9 cellular contexts compared by ENCODE assay signal in genomic region chr11:32890843-32891656, GRCh38. TPM values are rescaled to one million over a fixed set of nuclear protein-coding genes. Genes with fewer than 3 reads are reported as not detected.
DNase-seq lines count a peak whose midpoint lies in the region; ATAC-seq and TF ChIP-seq lines count a peak whose summit lies in the region.
"Had no signal": no experiment of that assay in that cellular context is flagged by ENCODE, and none has a peak within 500 bp of the region (broad histone marks: within the 10 kb centered on the region; RNA-seq: fewer than 3 reads in every experiment).

No MANE protein-coding gene starts in this region.

- H3K4me2 ChIP-seq in parathyroid adenoma (ENCODE audit: low read length), result peak overlapping the region; percentile 66

- H3K27ac ChIP-seq in colonic mucosa (no peak overlapping the region), parathyroid adenoma (no peak overlapping the region)

- peak overlapping the region; percentile 79 for H3K4me3 Mint-ChIP-seq in activated CD4-positive, alpha-beta T cell treated with anti-CD3 and anti-CD28 coated beads for 36 hours
- H3K4me3 Mint-ChIP-seq in activated CD8-positive, alpha-beta T cell treated with anti-CD3 and anti-CD28 coated beads, Interleukin-2, amount 10 ng/mL, durations not matched to agents 7 days and 5 days, result no peak overlapping the region

- no peak for DNase-seq in activated CD4-positive, alpha-beta T cell treated with anti-CD3 and anti-CD28 coated beads for 36 hours
- DNase-seq in activated CD4-positive, alpha-beta T cell treated with anti-CD3 and anti-CD28 coated beads for 4 hours, result no peak
- DNase-seq in NCI-H1930 (lab: John Stamatoyannopoulos, UW), result peak; percentile 86 to 94
- peak; percentile 29 for DNase-seq in colonic mucosa
- DNase-seq in activated CD8-positive, alpha-beta T cell treated with anti-CD3 and anti-CD28 coated beads, Interleukin-2, amount 10 ng/mL, durations not matched to agents 7 days and 5 days, result no peak
- DNase-seq in stimulated activated CD4-positive, alpha-beta T cell treated with anti-CD3 and anti-CD28 coated beads, Interleukin-2, amount 100 ng/mL, for 48 hours, result no peak
- DNase-seq: ovary had no signal

- peaks cover 29% of the 10 kb centered on the region for H3K4me1 Mint-ChIP-seq in activated CD4-positive, alpha-beta T cell treated with anti-CD3 and anti-CD28 coated beads for 36 hours
- H3K4me1 Mint-ChIP-seq in activated CD8-positive, alpha-beta T cell treated with anti-CD3 and anti-CD28 coated beads, Interleukin-2, amount 10 ng/mL, durations not matched to agents 7 days and 5 days (ENCODE audit: low read depth), result peaks cover 25% of the 10 kb centered on the region

- H3K4me3 ChIP-seq in colonic mucosa, result no peak overlapping the region
- H3K4me3 ChIP-seq in parathyroid adenoma (ENCODE audit: low read depth, low read length), result peak overlapping the region; percentile 71

- CTCF ChIA-PET in activated CD4-positive, alpha-beta T cell treated with anti-CD3 and anti-CD28 coated beads for 36 hours (lab: Charles Lee), result no interaction called here
- CTCF ChIA-PET in activated CD8-positive, alpha-beta T cell treated with anti-CD3 and anti-CD28 coated beads, Interleukin-2, amount 10 ng/mL, durations not matched to agents 7 days and 5 days (lab: Charles Lee), result interaction anchor here (2.2 kb wide), 1 partner anchor 28 kb away, joined by 5 read pairs; no protein-coding TSS in a partner anchor

- no peaks in the 10 kb centered on the region for H3K9me3 ChIP-seq in colonic mucosa
- no peaks in the 10 kb centered on the region for H3K9me3 ChIP-seq in parathyroid adenoma (ENCODE audit: control insufficient read depth, low read length)
- H3K9me3 ChIP-seq: ovary had no signal

- peak overlapping the region; percentile 89 for H2AFZ ChIP-seq in parathyroid adenoma

- H3K9ac ChIP-seq in colonic mucosa (ENCODE audit: low read depth in 2 of 2, low read length in 2 of 2) (peak overlapping the region in 1 of 2 donors; percentile 32), parathyroid adenoma (no peak overlapping the region)

- intact Hi-C loops in activated CD4-positive, alpha-beta T cell treated with anti-CD3 and anti-CD28 coated beads for 36 hours (cut with DNase I, micrococcal nuclease), result loop anchor here (5.0 kb wide), 2 partner anchors 171 to 1001 kb away; partner anchors contain the start of gene LMO2 (in 1 of the 2)
- intact Hi-C loops in colonic mucosa (cut with DNase I), result no loop called here

- H3K27me3 ChIP-seq in colonic mucosa (no peaks in the 10 kb centered on the region), parathyroid adenoma (ENCODE audit: control insufficient read depth, insufficient read depth, low read length) (no peaks in the 10 kb centered on the region)
- H3K27me3 ChIP-seq: ovary had no signal

- H3K79me2 ChIP-seq in parathyroid adenoma, result no peaks in the 10 kb centered on the region

- H3K27ac Mint-ChIP-seq in activated CD4-positive, alpha-beta T cell treated with anti-CD3 and anti-CD28 coated beads for 36 hours, result no peak overlapping the region
- no peak overlapping the region for H3K27ac Mint-ChIP-seq in activated CD8-positive, alpha-beta T cell treated with anti-CD3 and anti-CD28 coated beads, Interleukin-2, amount 10 ng/mL, durations not matched to agents 7 days and 5 days

- H3K36me3 Mint-ChIP-seq in activated CD4-positive, alpha-beta T cell treated with anti-CD3 and anti-CD28 coated beads for 36 hours (ENCODE audit: low read depth), result peaks cover 5% of the 10 kb centered on the region
- no peaks in the 10 kb centered on the region for H3K36me3 Mint-ChIP-seq in activated CD8-positive, alpha-beta T cell treated with anti-CD3 and anti-CD28 coated beads, Interleukin-2, amount 10 ng/mL, durations not matched to agents 7 days and 5 days (ENCODE audit: low read depth)

- no peak for TF ChIP-seq CTCF in colonic mucosa (IDR thresholded peaks at IDR 0.05)
- TF ChIP-seq CTCF in parathyroid adenoma (IDR thresholded peaks at IDR 0.05), result no peak

- no peaks in the 10 kb centered on the region for H3K36me3 ChIP-seq in colonic mucosa
- no peaks in the 10 kb centered on the region for H3K36me3 ChIP-seq in parathyroid adenoma (ENCODE audit: control insufficient read depth, insufficient read depth, low read length)
- H3K36me3 ChIP-seq: ovary had no signal

- no peaks in the 10 kb centered on the region for H3K9me3 Mint-ChIP-seq in activated CD4-positive, alpha-beta T cell treated with anti-CD3 and anti-CD28 coated beads for 36 hours (ENCODE audit: low read depth)
- no peaks in the 10 kb centered on the region for H3K9me3 Mint-ChIP-seq in activated CD8-positive, alpha-beta T cell treated with anti-CD3 and anti-CD28 coated beads, Interleukin-2, amount 10 ng/mL, durations not matched to agents 7 days and 5 days (ENCODE audit: insufficient read depth)

- no peaks in the 10 kb centered on the region for H3K4me1 ChIP-seq in colonic mucosa
- peaks cover 6% of the 10 kb centered on the region for H3K4me1 ChIP-seq in parathyroid adenoma

- ATAC-seq in activated CD4-positive, alpha-beta T cell treated with anti-CD3 and anti-CD28 coated beads for 36 hours, result no peak
- ATAC-seq in activated CD8-positive, alpha-beta T cell treated with anti-CD3 and anti-CD28 coated beads, Interleukin-2, amount 10 ng/mL, durations not matched to agents 7 days and 5 days, result no peak
- no peak for ATAC-seq in GM21381 (IDR thresholded peaks at IDR 0.05; ENCODE audit: unreplicated experiment)

- POLR2A ChIA-PET in activated CD4-positive, alpha-beta T cell treated with anti-CD3 and anti-CD28 coated beads for 36 hours (lab: Charles Lee), result interaction anchor here (0.6 kb wide), 1 partner anchor 119 kb away, joined by 6 read pairs; no protein-coding TSS in a partner anchor
- POLR2A ChIA-PET in activated CD8-positive, alpha-beta T cell treated with anti-CD3 and anti-CD28 coated beads, Interleukin-2, amount 10 ng/mL, durations not matched to agents 7 days and 5 days (lab: Charles Lee), result no interaction called here

- no peaks in the 10 kb centered on the region for H3K27me3 Mint-ChIP-seq in activated CD4-positive, alpha-beta T cell treated with anti-CD3 and anti-CD28 coated beads for 36 hours
- H3K27me3 Mint-ChIP-seq in activated CD8-positive, alpha-beta T cell treated with anti-CD3 and anti-CD28 coated beads, Interleukin-2, amount 10 ng/mL, durations not matched to agents 7 days and 5 days (ENCODE audit: low read depth), result peaks cover 14% of the 10 kb centered on the region

RNA-seq across cellular contexts. Expression of gene QSER1, which starts 1.6 kb away (rescaled TPM):
- 10 to 100 TPM; 11.8 to 16.6 TPM for total RNA-seq in activated CD4-positive, alpha-beta T cell treated with anti-CD3 and anti-CD28 coated beads for 36 hours
- total RNA-seq in colonic mucosa, result 10 to 100 TPM; 25.3 to 25.9 TPM
- 1 to 10 TPM; 7.3 to 7.9 TPM for total RNA-seq in activated CD8-positive, alpha-beta T cell treated with anti-CD3 and anti-CD28 coated beads, Interleukin-2, amount 10 ng/mL, durations not matched to agents 7 days and 5 days

Comparison
In these comparisons a context has a peak if more than half of its experiments do, and no peak if none do; other contexts are left out.
1. DNase-seq: peak in NCI-H1930 (2 of 2) and colonic mucosa (single experiment); none in activated CD4-positive, alpha-beta T cell treated with anti-CD3 and anti-CD28 coated beads for 36 hours (single experiment), activated CD4-positive, alpha-beta T cell treated with anti-CD3 and anti-CD28 coated beads for 4 hours (0 of 2), activated CD8-positive, alpha-beta T cell treated with anti-CD3 and anti-CD28 coated beads, Interleukin-2, amount 10 ng/mL, durations not matched to agents 7 days and 5 days (single experiment) and stimulated activated CD4-positive, alpha-beta T cell treated with anti-CD3 and anti-CD28 coated beads, Interleukin-2, amount 100 ng/mL, for 48 hours (0 of 2).